ENCODE assay signal across 20 cellular contexts in genomic region chr14:100302616-100303015, GRCh38. TPM values are rescaled to one million over a fixed set of nuclear protein-coding genes. Genes with fewer than 3 reads are reported as not detected.
DNase-seq lines count a peak whose midpoint lies in the region; ATAC-seq and TF ChIP-seq lines count a peak whose summit lies in the region.
"Had no signal": no experiment of that assay in that cellular context is flagged by ENCODE, and none has a peak within 500 bp of the region (broad histone marks: within the 10 kb centered on the region; RNA-seq: fewer than 3 reads in every experiment).

No MANE protein-coding gene starts in this region.

- ATAC-seq in left ventricle myocardium superior (no peak), left cardiac atrium (no peak), GM21576 (IDR thresholded peaks at IDR 0.05; ENCODE audit: unreplicated experiment) (no peak), GM21529 (IDR thresholded peaks at IDR 0.05; ENCODE audit: unreplicated experiment) (no peak)
- ATAC-seq: heart left ventricle; stimulated activated naive CD8-positive, alpha-beta T cell treated with anti-CD3 and anti-CD28 coated beads, Interleukin-15, Interleukin-2, amounts not matched to agents 100 U/mL and 50 U/mL, for 24 hours; upper lobe of right lung had no signal

- TF ChIP-seq CTCF in VCaP (conservative IDR thresholded peaks at IDR 0.05) (no peak), nephron (IDR thresholded peaks at IDR 0.05; ENCODE audit: unreplicated experiment in 3 of 3) (no peak)

- H3K9me3 Mint-ChIP-seq in nephron = no peaks in the 10 kb centered on the region
- H3K9me3 Mint-ChIP-seq: CD4-positive, alpha-beta memory T cell; H9; immature natural killer cell had no signal

- H3K27ac Mint-ChIP-seq in nephron = no peak overlapping the region
- H3K27ac Mint-ChIP-seq: immature natural killer cell had no signal

- DNase-seq in left ventricle myocardium superior (peak; percentile 32), left cardiac atrium (no peak), NCI-H1694 (lab: John Stamatoyannopoulos, UW) (no peak), ACHN (no peak)
- DNase-seq: activated effector memory CD4-positive, alpha-beta T cell treated with Interleukin-2 at 50 U/mL for 16 hours; CD4-positive, alpha-beta memory T cell; H9; immature natural killer cell; NCI-H187; NCI-H2227 treated with DMSO at 0.1 percent for 48 hours; stimulated activated CD4-positive, alpha-beta T cell treated with anti-CD3 and anti-CD28 coated beads, Interleukin-1b, Interleukin-23, amount 100 ng/mL, for 48 hours; upper lobe of right lung had no signal

- no peaks in the 10 kb centered on the region for H3K36me3 Mint-ChIP-seq in nephron (ENCODE audit: low read depth)

- H3K27ac ChIP-seq in VCaP = peak overlapping the region; percentile 86
- H3K27ac ChIP-seq: heart left ventricle, upper lobe of right lung had no signal

- H3K4me3 Mint-ChIP-seq in nephron = peak overlapping the region in 2 of 3 experiments; percentile 29 to 30
- H3K4me3 Mint-ChIP-seq: CD4-positive, alpha-beta memory T cell; H9; immature natural killer cell had no signal

- in situ Hi-C loops in ACHN (cut with HindIII; ENCODE audit: low pct_ligation_motif_present, low pct_unique_long_range_greater_than_20kb, low sequenced_read_pairs) = no loop called here

- intact Hi-C loops in left ventricle myocardium superior (cut with micrococcal nuclease) (no loop called here), left cardiac atrium (cut with DNase I) (loop anchor here (5.0 to 10.0 kb wide), 2 partner anchors 72 to 75 kb away; partner anchors contain the start of gene WDR25 (in 2 of the 2))

- peaks cover 28% of the 10 kb centered on the region for H3K4me1 Mint-ChIP-seq in nephron

- no peaks in the 10 kb centered on the region for H3K27me3 Mint-ChIP-seq in nephron (ENCODE audit: low read depth)
- H3K27me3 Mint-ChIP-seq: CD4-positive, alpha-beta memory T cell had no signal

RNA-seq across cellular contexts. Expression of gene SLC25A29, which starts 3.6 kb away (rescaled TPM):
- total RNA-seq in left ventricle myocardium superior (16.5 TPM), left cardiac atrium (10 to 100 TPM; 19.7 to 22.1 TPM)

RNA-seq across cellular contexts. Expression of gene SLC25A47, which starts 20.5 kb away (rescaled TPM):
- not detected for total RNA-seq in left ventricle myocardium superior
- not detected for total RNA-seq in left cardiac atrium
- total RNA-seq: CD4-positive, alpha-beta memory T cell; dermis microvascular lymphatic vessel endothelial cell; heart left ventricle; myocyte; upper lobe of right lung had no signal
